In genomic region chr1:229230136-229230892, GRCh38 we compare ENCODE assay signal across 1 cellular context.
TF ChIP-seq lines count a peak whose summit lies in the region.

No MANE protein-coding gene starts in this region.

TF ChIP-seq in K562, 482 proteins besides CTCF, POLR2A, EP300 and RAD21 (continued from another document):
- TF ChIP-seq ZNF134 (CRISPR knock-in tag; conservative IDR thresholded peaks at IDR 0.05) = peak; percentile 79
- no peak for TF ChIP-seq LARP7 (IDR thresholded peaks at IDR 0.05)
- TF ChIP-seq CC2D1A (IDR thresholded peaks at IDR 0.05) = no peak
- TF ChIP-seq GATAD2A (IDR thresholded peaks at IDR 0.05) = no peak
- no peak for TF ChIP-seq BRF1 (IDR thresholded peaks at IDR 0.05; ENCODE audit: borderline replicate concordance, extremely low read depth, insufficient read length)
- TF ChIP-seq ZMIZ1 (IDR thresholded peaks at IDR 0.05; ENCODE audit: low read depth in 2 of 2, low read length in 2 of 2) = no peak
- no peak for TF ChIP-seq CREM (IDR thresholded peaks at IDR 0.05; ENCODE audit: low read depth)
- peak; percentile 62 for TF ChIP-seq ATF3 (IDR thresholded peaks at IDR 0.05)
- no peak for TF ChIP-seq ATF3 (CRISPR knock-in tag; conservative IDR thresholded peaks at IDR 0.05)
- TF ChIP-seq MEIS2 (IDR thresholded peaks at IDR 0.05; ENCODE audit: partially characterized antibody) = peak; percentile 93
- TF ChIP-seq ZFP1 (CRISPR knock-in tag; IDR thresholded peaks at IDR 0.05) = no peak
- TF ChIP-seq PRDM10 (IDR thresholded peaks at IDR 0.05; ENCODE audit: partially characterized antibody) = peak; percentile 10
- TF ChIP-seq ZNF212 (CRISPR knock-in tag; IDR thresholded peaks at IDR 0.05) = no peak
- no peak for TF ChIP-seq GTF2F1 (IDR thresholded peaks at IDR 0.05; ENCODE audit: low read depth, low read length)
- no peak for TF ChIP-seq PML (IDR thresholded peaks at IDR 0.05; ENCODE audit: low read length)
- peak; percentile 85 for TF ChIP-seq PKNOX1 (IDR thresholded peaks at IDR 0.05)
- TF ChIP-seq FOSL1 (tag; conservative IDR thresholded peaks at IDR 0.05) = peak; percentile 31; the same call in 1 of the 2 replicates
TF ChIP-seq in K562: peak in this region for 8.
